In genomic region chr7:132580277-132580676, GRCh38 we compare ENCODE assay signal across 12 cellular contexts. TPM values are rescaled to one million over a fixed set of nuclear protein-coding genes. Genes with fewer than 3 reads are reported as not detected.
DNase-seq lines count a peak whose midpoint lies in the region; ATAC-seq, FAIRE-seq and TF ChIP-seq lines count a peak whose summit lies in the region.
"Had no signal": no experiment of that assay in that cellular context is flagged by ENCODE, and none has a peak within 500 bp of the region (broad histone marks: within the 10 kb centered on the region; RNA-seq: fewer than 3 reads in every experiment).

No MANE protein-coding gene starts in this region.

- intact Hi-C loops in activated CD8-positive, alpha-beta T cell treated with anti-CD3 and anti-CD28 coated beads for 36 hours (cut with micrococcal nuclease), result loop anchor here (1.0 to 2.0 kb wide), 2 partner anchors 185 to 262 kb away; no protein-coding TSS in a partner anchor
- intact Hi-C loops in HepG2 (cut with micrococcal nuclease; ENCODE audit: unreplicated experiment), result loop anchor here (5.0 kb wide), 1 partner anchor 893 kb away; no protein-coding TSS in a partner anchor

- H3K9me3 ChIP-seq in HepG2 (ENCODE audit: low read length), result no peaks in the 10 kb centered on the region
- H3K9me3 ChIP-seq: tibial artery had no signal

- H3K27ac Mint-ChIP-seq in activated CD8-positive, alpha-beta T cell treated with anti-CD3 and anti-CD28 coated beads for 36 hours, result no peak overlapping the region
- no peak overlapping the region for H3K27ac Mint-ChIP-seq in endothelial cell (ENCODE audit: unreplicated experiment)

- no peak for TF ChIP-seq RAD21 in HepG2 (CRISPR knock-in tag; IDR thresholded peaks at IDR 0.05)

- no TSS peak for BruUV-seq in HepG2 (replicated peaks; lab: Mats Ljungman, UMichigan)

- H3K27me3 Mint-ChIP-seq in activated CD8-positive, alpha-beta T cell treated with anti-CD3 and anti-CD28 coated beads for 36 hours, result peaks cover 26% of the 10 kb centered on the region
- H3K27me3 Mint-ChIP-seq in endothelial cell (ENCODE audit: unreplicated experiment), result peaks cover 19% of the 10 kb centered on the region

- no peak overlapping the region for H3K4me3 ChIP-seq in HepG2 (replicated peaks in 1 of 3; ENCODE audit: insufficient read depth in 1 of 3, low read depth in 2 of 3, low read length in 3 of 3)
- H3K4me3 ChIP-seq: tibial artery had no signal

- no peaks in the 10 kb centered on the region for H3K36me3 ChIP-seq in HepG2 (replicated peaks in 1 of 2; ENCODE audit: control insufficient read depth in 1 of 2, insufficient read depth in 2 of 2, low read length in 2 of 2)
- H3K36me3 ChIP-seq: tibial artery had no signal

- no peaks in the 10 kb centered on the region for H3K9me3 Mint-ChIP-seq in activated CD8-positive, alpha-beta T cell treated with anti-CD3 and anti-CD28 coated beads for 36 hours
- H3K9me3 Mint-ChIP-seq in endothelial cell (ENCODE audit: unreplicated experiment), result no peaks in the 10 kb centered on the region
- H3K9me3 Mint-ChIP-seq: central memory CD8-positive, alpha-beta T cell had no signal

- H3K36me3 Mint-ChIP-seq in activated CD8-positive, alpha-beta T cell treated with anti-CD3 and anti-CD28 coated beads for 36 hours (ENCODE audit: low read depth), result no peaks in the 10 kb centered on the region
- H3K36me3 Mint-ChIP-seq in endothelial cell (ENCODE audit: low read depth, unreplicated experiment), result no peaks in the 10 kb centered on the region

- peaks cover 13 to 34% of the 10 kb centered on the region in 2 experiments for H3K27me3 ChIP-seq in HepG2 (ENCODE audit: control insufficient read depth in 1 of 2, insufficient read depth in 2 of 2, low read length in 2 of 2)

- peak; percentile 52 for DNase-seq in Daoy (ENCODE audit: low read depth)
- DNase-seq in H4 (ENCODE audit: low spot score), result peak; percentile 42
- peak; percentile 21 for DNase-seq in activated CD8-positive, alpha-beta T cell treated with anti-CD3 and anti-CD28 coated beads for 36 hours
- DNase-seq in HepG2 (ENCODE audit: low spot score), result peak; percentile 10
- no peak for DNase-seq in SKM-1 (lab: John Stamatoyannopoulos, UW; ENCODE audit: unreplicated experiment)
- no peak for DNase-seq in endothelial cell (ENCODE audit: low spot score)
- no peak for DNase-seq in NCI-H187 (lab: John Stamatoyannopoulos, UW)
- DNase-seq: NCI-H2081 treated with DMSO at 0.1 percent for 48 hours had no signal

- no peak overlapping the region for H3K4me3 Mint-ChIP-seq in activated CD8-positive, alpha-beta T cell treated with anti-CD3 and anti-CD28 coated beads for 36 hours
- no peak overlapping the region for H3K4me3 Mint-ChIP-seq in endothelial cell (ENCODE audit: unreplicated experiment)
- H3K4me3 Mint-ChIP-seq: central memory CD8-positive, alpha-beta T cell had no signal

- peaks cover 2% of the 10 kb centered on the region for H3K4me1 Mint-ChIP-seq in activated CD8-positive, alpha-beta T cell treated with anti-CD3 and anti-CD28 coated beads for 36 hours (ENCODE audit: low read depth)
- peaks cover under 1% of the 10 kb centered on the region for H3K4me1 Mint-ChIP-seq in endothelial cell (ENCODE audit: unreplicated experiment)

- H3K27ac ChIP-seq in HepG2 (ENCODE audit: extremely low read length, insufficient read depth, low read length), result no peak overlapping the region
- H3K27ac ChIP-seq: tibial artery had no signal

- no peaks in the 10 kb centered on the region for H4K20me1 ChIP-seq in HepG2 (ENCODE audit: insufficient read depth, low read length)

- no peak overlapping the region for H2AFZ ChIP-seq in HepG2 (ENCODE audit: low read length)

- no peak overlapping the region for H3K9ac ChIP-seq in HepG2 (ENCODE audit: insufficient read depth, low read depth, low read length)

- in situ Hi-C loops in HepG2 (cut with HindIII; ENCODE audit: extremely low pct_ligation_motif_present, low pct_unique_long_range_greater_than_20kb), result loop anchor here (10.0 kb wide), 1 partner anchor 895 kb away; no protein-coding TSS in a partner anchor

- POLR2A ChIA-PET in activated CD8-positive, alpha-beta T cell treated with anti-CD3 and anti-CD28 coated beads for 36 hours (lab: Charles Lee), result interaction anchor here (0.6 kb wide), 1 partner anchor 11 kb away, joined by 3 read pairs; no protein-coding TSS in a partner anchor
- POLR2A ChIA-PET in HepG2 (lab: Yijun Ruan, JAX), result no interaction called here

- TF ChIP-seq CTCF in activated CD8-positive, alpha-beta T cell treated with anti-CD3 and anti-CD28 coated beads for 36 hours (IDR thresholded peaks at IDR 0.05), result no peak
- TF ChIP-seq CTCF in HepG2 (CRISPR knock-in tag; IDR thresholded peaks at IDR 0.05) (no peak), endothelial cell (IDR thresholded peaks at IDR 0.05; ENCODE audit: unreplicated experiment) (no peak)

- no peaks in the 10 kb centered on the region for H3K4me1 ChIP-seq in HepG2 (ENCODE audit: insufficient read depth, low read length)

- FAIRE-seq in HepG2 (lab: Jason Lieb, UNC), result no peak

- CTCF ChIA-PET in activated CD8-positive, alpha-beta T cell treated with anti-CD3 and anti-CD28 coated beads for 36 hours (lab: Charles Lee), result interaction anchor here (0.7 to 10.9 kb wide), 71 partner anchors 9 to 890 kb away, joined by 3 to 117 read pairs (median 4); no protein-coding TSS in a partner anchor
- CTCF ChIA-PET in HepG2 (lab: Yijun Ruan, JAX; ENCODE audit: low intra/inter-chr PET ratio, low total read pairs), result interaction anchor here (1.4 to 1.7 kb wide), 3 partner anchors 262 to 721 kb away, joined by 4 to 21 read pairs (median 7); no protein-coding TSS in a partner anchor

- peak; percentile 24 for ATAC-seq in activated CD8-positive, alpha-beta T cell treated with anti-CD3 and anti-CD28 coated beads for 36 hours
- ATAC-seq in HepG2, result peak; percentile 59
- ATAC-seq in GM18858 (IDR thresholded peaks at IDR 0.05; ENCODE audit: unreplicated experiment), result no peak

- no peaks in the 10 kb centered on the region for H3K79me2 ChIP-seq in HepG2 (ENCODE audit: insufficient read depth, low read length)

- WGBS in HepG2 (ENCODE audit: low lambda C conversion rate), result no CpG with 5 or more reads among the region's 1 CpG

- no peak for TF ChIP-seq POLR2A in HepG2 (IDR thresholded peaks at IDR 0.05; ENCODE audit: insufficient read depth in 1 of 2, low read depth in 2 of 2, low read length in 2 of 2)

- TF ChIP-seq EP300 in HepG2 (IDR thresholded peaks at IDR 0.05; ENCODE audit: low read depth in 2 of 2, low read length in 2 of 2) (no peak), HepG2 (CRISPR knock-in tag; IDR thresholded peaks at IDR 0.05; ENCODE audit: borderline replicate concordance) (no peak)

- no peak overlapping the region for H3K4me2 ChIP-seq in HepG2 (ENCODE audit: low read depth, low read length)

TF ChIP-seq in HepG2, 621 proteins besides CTCF, POLR2A, EP300 and RAD21 (continues in another document):
- TF ChIP-seq CREB1 (IDR thresholded peaks at IDR 0.05), result no peak
- TF ChIP-seq CREB1 (CRISPR knock-in tag; IDR thresholded peaks at IDR 0.05), result no peak
- TF ChIP-seq STAG1 (CRISPR knock-in tag; IDR thresholded peaks at IDR 0.05), result no peak
- TF ChIP-seq SKI (IDR thresholded peaks at IDR 0.05; ENCODE audit: partially characterized antibody), result no peak
- TF ChIP-seq ATF5 (CRISPR knock-in tag; IDR thresholded peaks at IDR 0.05; ENCODE audit: low read depth), result no peak
- TF ChIP-seq RBFOX2 (IDR thresholded peaks at IDR 0.05; ENCODE audit: low read depth, low read length), result no peak
- no peak for TF ChIP-seq SAP130 (CRISPR knock-in tag; IDR thresholded peaks at IDR 0.05; ENCODE audit: low read depth)
- TF ChIP-seq PTBP1 (IDR thresholded peaks at IDR 0.05; ENCODE audit: low read depth, low read length, poor library complexity, severe bottlenecking), result no peak
- no peak for TF ChIP-seq ZNF20 (CRISPR knock-in tag; IDR thresholded peaks at IDR 0.05)
- TF ChIP-seq ZNF234 (CRISPR knock-in tag; conservative IDR thresholded peaks at IDR 0.05), result no peak
- no peak for TF ChIP-seq HNF4A (CRISPR knock-in tag; IDR thresholded peaks at IDR 0.05)
- no peak for TF ChIP-seq TGIF2 (CRISPR knock-in tag; IDR thresholded peaks at IDR 0.05)

RNA-seq across cellular contexts. Expression of gene PLXNA4, which starts 4.0 kb away (rescaled TPM):
- total RNA-seq in Daoy (2014; rRNA removed; shearing (Covaris generic)), result 0.69 and 5.5 TPM in 2 replicates
- total RNA-seq in H4 (2014; rRNA removed; shearing (Covaris generic)), result 0.16 and 0.19 TPM in 2 replicates
- under 1 TPM; 0.18 to 0.70 TPM for total RNA-seq in activated CD8-positive, alpha-beta T cell treated with anti-CD3 and anti-CD28 coated beads for 36 hours
- total RNA-seq in HepG2 (2016; rRNA removed; fragmentation: Illumina TruSeq; extraction: Trizol) (0.01 and 0.04 TPM in 2 replicates), endothelial cell (ENCODE audit: unreplicated experiment) (3.5 TPM)
- not detected in 2 replicates for total RNA-seq in HepG2 (2016; cell fraction: cytosol; rRNA removed; fragmentation: Illumina TruSeq; extraction: Trizol; ENCODE audit: low read depth)
- total RNA-seq in HepG2 (2016; cell fraction: insoluble cytoplasmic fraction; rRNA removed; fragmentation: Illumina TruSeq; extraction: Trizol), result 0.03 and 0.22 TPM in 2 replicates
- under 0.01 and 0.03 TPM in 2 replicates for total RNA-seq in HepG2 (2016; cell fraction: membrane; rRNA removed; fragmentation: Illumina TruSeq; extraction: Trizol)
- total RNA-seq in HepG2 (2016; cell fraction: nucleus; rRNA removed; fragmentation: Illumina TruSeq; extraction: Trizol), result 0.03 and 0.06 TPM in 2 replicates
- 0.01 TPM in 1 of 2 replicates, not detected in the other for polyA plus RNA-seq in HepG2 (2011; rRNA removed)
- polyA plus RNA-seq in HepG2 (2011; cell fraction: cytosol; rRNA removed), result under 0.01 and 0.01 TPM in 2 replicates
- 0.02 TPM in 1 of 2 replicates, not detected in the other for polyA plus RNA-seq in HepG2 (2011; cell fraction: nucleus; rRNA removed)
- polyA plus RNA-seq in HepG2 (2012), result 0.01 TPM in 1 of 2 replicates, not detected in the other
- 0.01 TPM in 1 of 2 replicates, not detected in the other for polyA plus RNA-seq in HepG2 (2016; cell fraction: cytosol; fragmentation: Illumina TruSeq; extraction: Trizol; ENCODE audit: low read depth)
- 0.02 TPM in 1 of 2 replicates, not detected in the other for polyA plus RNA-seq in HepG2 (2016; cell fraction: insoluble cytoplasmic fraction; fragmentation: Illumina TruSeq; extraction: Trizol; ENCODE audit: low read depth)
- 0.01 TPM in 1 of 2 replicates, not detected in the other for polyA plus RNA-seq in HepG2 (2016; cell fraction: membrane; fragmentation: Illumina TruSeq; extraction: Trizol; ENCODE audit: low read depth)
- polyA plus RNA-seq in HepG2 (2016; cell fraction: nucleus; fragmentation: Illumina TruSeq; extraction: Trizol; ENCODE audit: insufficient read depth, low read depth), result 0.03 TPM in 1 of 2 replicates, not detected in the other
- not detected in 2 replicates for polyA minus RNA-seq in HepG2 (2011; rRNA and poly(A)+ RNA removed; ENCODE audit: low replicate concordance)
- polyA minus RNA-seq in HepG2 (2011; cell fraction: cytosol; rRNA and poly(A)+ RNA removed), result not detected in 2 replicates
- not detected in 2 replicates for polyA minus RNA-seq in HepG2 (2011; cell fraction: nucleus; rRNA and poly(A)+ RNA removed)
- total RNA-seq: Calu3 had no signal

Comparison
In these comparisons a context has a peak if more than half of its experiments do, and no peak if none do; other contexts are left out.
1. DNase-seq: peak in Daoy (single experiment), H4 (single experiment), activated CD8-positive, alpha-beta T cell treated with anti-CD3 and anti-CD28 coated beads for 36 hours (single experiment) and HepG2 (single experiment); none in SKM-1 (single experiment), endothelial cell (single experiment) and NCI-H187 (0 of 2).